ENCODE assay signal across 1 cellular context in the genomic region with DNA sequence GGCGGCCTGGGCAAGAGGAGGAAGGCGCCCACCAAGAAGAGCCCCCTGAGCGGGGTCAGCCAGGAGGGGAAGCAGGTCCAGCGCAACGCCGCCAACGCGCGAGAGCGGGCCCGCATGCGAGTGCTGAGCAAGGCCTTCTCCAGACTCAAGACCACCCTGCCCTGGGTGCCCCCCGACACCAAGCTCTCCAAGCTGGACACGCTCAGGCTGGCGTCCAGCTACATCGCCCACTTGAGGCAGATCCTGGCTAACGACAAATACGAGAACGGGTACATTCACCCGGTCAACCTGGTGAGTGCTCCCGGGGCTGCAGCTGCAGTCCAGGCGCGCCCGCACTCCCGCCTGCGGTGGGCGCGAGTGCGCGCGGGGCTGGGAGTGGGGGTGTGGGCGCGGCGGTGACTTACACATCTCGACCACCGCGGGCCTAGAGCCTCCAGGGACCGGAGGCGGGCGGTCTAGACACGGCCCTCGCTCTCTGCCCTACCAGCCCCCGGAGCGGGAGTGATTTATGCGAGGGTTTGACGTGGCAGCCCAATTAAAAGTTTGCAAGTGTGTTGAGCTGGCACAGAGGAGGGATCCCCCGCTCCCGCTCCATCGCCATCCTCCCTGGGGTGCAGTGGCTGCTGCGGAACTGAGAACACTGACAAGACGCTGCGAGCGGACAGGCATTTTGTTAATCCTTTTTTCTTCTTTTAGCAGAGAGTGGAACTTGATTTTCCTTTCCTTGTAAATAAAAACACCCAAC.
A peak's percentile ranks its signal among the peaks of the same experiment; 100 is the strongest.
TF ChIP-seq lines count a peak whose summit lies in the region.

No MANE protein-coding gene starts in this region.

TF ChIP-seq in WTC11, 78 proteins besides CTCF, POLR2A, EP300 and RAD21 (continued from another document and continues in another):
- TF ChIP-seq, protein P1, sequence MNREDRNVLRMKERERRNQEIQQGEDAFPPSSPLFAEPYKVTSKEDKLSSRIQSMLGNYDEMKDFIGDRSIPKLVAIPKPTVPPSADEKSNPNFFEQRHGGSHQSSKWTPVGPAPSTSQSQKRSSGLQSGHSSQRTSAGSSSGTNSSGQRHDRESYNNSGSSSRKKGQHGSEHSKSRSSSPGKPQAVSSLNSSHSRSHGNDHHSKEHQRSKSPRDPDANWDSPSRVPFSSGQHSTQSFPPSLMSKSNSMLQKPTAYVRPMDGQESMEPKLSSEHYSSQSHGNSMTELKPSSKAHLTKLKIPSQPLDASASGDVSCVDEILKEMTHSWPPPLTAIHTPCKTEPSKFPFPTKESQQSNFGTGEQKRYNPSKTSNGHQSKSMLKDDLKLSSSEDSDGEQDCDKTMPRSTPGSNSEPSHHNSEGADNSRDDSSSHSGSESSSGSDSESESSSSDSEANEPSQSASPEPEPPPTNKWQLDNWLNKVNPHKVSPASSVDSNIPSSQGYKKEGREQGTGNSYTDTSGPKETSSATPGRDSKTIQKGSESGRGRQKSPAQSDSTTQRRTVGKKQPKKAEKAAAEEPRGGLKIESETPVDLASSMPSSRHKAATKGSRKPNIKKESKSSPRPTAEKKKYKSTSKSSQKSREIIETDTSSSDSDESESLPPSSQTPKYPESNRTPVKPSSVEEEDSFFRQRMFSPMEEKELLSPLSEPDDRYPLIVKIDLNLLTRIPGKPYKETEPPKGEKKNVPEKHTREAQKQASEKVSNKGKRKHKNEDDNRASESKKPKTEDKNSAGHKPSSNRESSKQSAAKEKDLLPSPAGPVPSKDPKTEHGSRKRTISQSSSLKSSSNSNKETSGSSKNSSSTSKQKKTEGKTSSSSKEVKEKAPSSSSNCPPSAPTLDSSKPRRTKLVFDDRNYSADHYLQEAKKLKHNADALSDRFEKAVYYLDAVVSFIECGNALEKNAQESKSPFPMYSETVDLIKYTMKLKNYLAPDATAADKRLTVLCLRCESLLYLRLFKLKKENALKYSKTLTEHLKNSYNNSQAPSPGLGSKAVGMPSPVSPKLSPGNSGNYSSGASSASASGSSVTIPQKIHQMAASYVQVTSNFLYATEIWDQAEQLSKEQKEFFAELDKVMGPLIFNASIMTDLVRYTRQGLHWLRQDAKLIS (CRISPR knock-in tag; IDR thresholded peaks at IDR 0.05; ENCODE audit: borderline replicate concordance): no peak
- TF ChIP-seq MXD4 (CRISPR knock-in tag; IDR thresholded peaks at IDR 0.05; ENCODE audit: borderline replicate concordance) (no peak), EMX1 (CRISPR knock-in tag; IDR thresholded peaks at IDR 0.05) (no peak), ESRRA (CRISPR knock-in tag; IDR thresholded peaks at IDR 0.05; ENCODE audit: borderline replicate concordance) (no peak), ZNF138 (CRISPR knock-in tag; conservative IDR thresholded peaks at IDR 0.05) (0 out of 2 replicates have a peak, but pooled peaks have one; percentile 53), SOX15 (CRISPR knock-in tag; IDR thresholded peaks at IDR 0.05) (no peak), ATF2 (CRISPR knock-in tag; IDR thresholded peaks at IDR 0.05; ENCODE audit: borderline replicate concordance, low read depth) (no peak), MAX (CRISPR knock-in tag; IDR thresholded peaks at IDR 0.05) (peak; percentile 41; the same call in 1 of the 2 replicates), ZNF423 (CRISPR knock-in tag; IDR thresholded peaks at IDR 0.05) (no peak), HMGA2 (CRISPR knock-in tag; IDR thresholded peaks at IDR 0.05) (no peak), NR3C1 (CRISPR knock-in tag; conservative IDR thresholded peaks at IDR 0.05; ENCODE audit: low read depth) (no peak), MYBL2 (CRISPR knock-in tag; IDR thresholded peaks at IDR 0.05) (0 out of 2 replicates have a peak, but pooled peaks have one; percentile 27), JUN (CRISPR knock-in tag; IDR thresholded peaks at IDR 0.05) (no peak), IRF2 (CRISPR knock-in tag; IDR thresholded peaks at IDR 0.05; ENCODE audit: borderline replicate concordance, low read depth) (no peak), ZNF317 (CRISPR knock-in tag; IDR thresholded peaks at IDR 0.05; ENCODE audit: borderline replicate concordance, low read depth) (no peak), CBFB (CRISPR knock-in tag; IDR thresholded peaks at IDR 0.05; ENCODE audit: low read depth) (no peak), NR1H2 (CRISPR knock-in tag; IDR thresholded peaks at IDR 0.05) (no peak), ATF1 (CRISPR knock-in tag; IDR thresholded peaks at IDR 0.05) (no peak), SMAD3 (CRISPR knock-in tag; IDR thresholded peaks at IDR 0.05; ENCODE audit: borderline replicate concordance) (no peak), ZNF532 (CRISPR knock-in tag; IDR thresholded peaks at IDR 0.05; ENCODE audit: borderline replicate concordance) (no peak), IRF1 (CRISPR knock-in tag; IDR thresholded peaks at IDR 0.05) (no peak), TEAD1 (CRISPR knock-in tag; IDR thresholded peaks at IDR 0.05) (no peak), NFATC4 (CRISPR knock-in tag; IDR thresholded peaks at IDR 0.05) (no peak), TP53 (CRISPR knock-in tag; IDR thresholded peaks at IDR 0.05) (no peak), ZNF263 (CRISPR knock-in tag; IDR thresholded peaks at IDR 0.05; ENCODE audit: low read depth) (peak; percentile 82; the same call in 1 of the 2 replicates), TEAD4 (CRISPR knock-in tag; IDR thresholded peaks at IDR 0.05) (no peak), PRRX2 (CRISPR knock-in tag; IDR thresholded peaks at IDR 0.05) (no peak), FOXJ3 (CRISPR knock-in tag; IDR thresholded peaks at IDR 0.05; ENCODE audit: borderline replicate concordance) (no peak)
- TF ChIP-seq, protein P2, sequence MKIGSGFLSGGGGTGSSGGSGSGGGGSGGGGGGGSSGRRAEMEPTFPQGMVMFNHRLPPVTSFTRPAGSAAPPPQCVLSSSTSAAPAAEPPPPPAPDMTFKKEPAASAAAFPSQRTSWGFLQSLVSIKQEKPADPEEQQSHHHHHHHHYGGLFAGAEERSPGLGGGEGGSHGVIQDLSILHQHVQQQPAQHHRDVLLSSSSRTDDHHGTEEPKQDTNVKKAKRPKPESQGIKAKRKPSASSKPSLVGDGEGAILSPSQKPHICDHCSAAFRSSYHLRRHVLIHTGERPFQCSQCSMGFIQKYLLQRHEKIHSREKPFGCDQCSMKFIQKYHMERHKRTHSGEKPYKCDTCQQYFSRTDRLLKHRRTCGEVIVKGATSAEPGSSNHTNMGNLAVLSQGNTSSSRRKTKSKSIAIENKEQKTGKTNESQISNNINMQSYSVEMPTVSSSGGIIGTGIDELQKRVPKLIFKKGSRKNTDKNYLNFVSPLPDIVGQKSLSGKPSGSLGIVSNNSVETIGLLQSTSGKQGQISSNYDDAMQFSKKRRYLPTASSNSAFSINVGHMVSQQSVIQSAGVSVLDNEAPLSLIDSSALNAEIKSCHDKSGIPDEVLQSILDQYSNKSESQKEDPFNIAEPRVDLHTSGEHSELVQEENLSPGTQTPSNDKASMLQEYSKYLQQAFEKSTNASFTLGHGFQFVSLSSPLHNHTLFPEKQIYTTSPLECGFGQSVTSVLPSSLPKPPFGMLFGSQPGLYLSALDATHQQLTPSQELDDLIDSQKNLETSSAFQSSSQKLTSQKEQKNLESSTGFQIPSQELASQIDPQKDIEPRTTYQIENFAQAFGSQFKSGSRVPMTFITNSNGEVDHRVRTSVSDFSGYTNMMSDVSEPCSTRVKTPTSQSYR (CRISPR knock-in tag; IDR thresholded peaks at IDR 0.05): no peak
- TF ChIP-seq, protein P3, sequence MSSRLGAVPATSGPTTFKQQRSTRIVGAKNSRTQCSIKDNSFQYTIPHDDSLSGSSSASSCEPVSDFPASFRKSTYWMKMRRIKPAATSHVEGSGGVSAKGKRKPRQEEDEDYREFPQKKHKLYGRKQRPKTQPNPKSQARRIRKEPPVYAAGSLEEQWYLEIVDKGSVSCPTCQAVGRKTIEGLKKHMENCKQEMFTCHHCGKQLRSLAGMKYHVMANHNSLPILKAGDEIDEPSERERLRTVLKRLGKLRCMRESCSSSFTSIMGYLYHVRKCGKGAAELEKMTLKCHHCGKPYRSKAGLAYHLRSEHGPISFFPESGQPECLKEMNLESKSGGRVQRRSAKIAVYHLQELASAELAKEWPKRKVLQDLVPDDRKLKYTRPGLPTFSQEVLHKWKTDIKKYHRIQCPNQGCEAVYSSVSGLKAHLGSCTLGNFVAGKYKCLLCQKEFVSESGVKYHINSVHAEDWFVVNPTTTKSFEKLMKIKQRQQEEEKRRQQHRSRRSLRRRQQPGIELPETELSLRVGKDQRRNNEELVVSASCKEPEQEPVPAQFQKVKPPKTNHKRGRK (CRISPR knock-in tag; IDR thresholded peaks at IDR 0.05; ENCODE audit: borderline replicate concordance): no peak
- TF ChIP-seq, protein P4, sequence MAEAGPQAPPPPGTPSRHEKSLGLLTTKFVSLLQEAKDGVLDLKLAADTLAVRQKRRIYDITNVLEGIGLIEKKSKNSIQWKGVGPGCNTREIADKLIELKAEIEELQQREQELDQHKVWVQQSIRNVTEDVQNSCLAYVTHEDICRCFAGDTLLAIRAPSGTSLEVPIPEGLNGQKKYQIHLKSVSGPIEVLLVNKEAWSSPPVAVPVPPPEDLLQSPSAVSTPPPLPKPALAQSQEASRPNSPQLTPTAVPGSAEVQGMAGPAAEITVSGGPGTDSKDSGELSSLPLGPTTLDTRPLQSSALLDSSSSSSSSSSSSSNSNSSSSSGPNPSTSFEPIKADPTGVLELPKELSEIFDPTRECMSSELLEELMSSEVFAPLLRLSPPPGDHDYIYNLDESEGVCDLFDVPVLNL (CRISPR knock-in tag; IDR thresholded peaks at IDR 0.05; ENCODE audit: borderline replicate concordance, low read depth): 0 out of 2 replicates have a peak, but pooled peaks have one; percentile 29
- TF ChIP-seq, protein P5, sequence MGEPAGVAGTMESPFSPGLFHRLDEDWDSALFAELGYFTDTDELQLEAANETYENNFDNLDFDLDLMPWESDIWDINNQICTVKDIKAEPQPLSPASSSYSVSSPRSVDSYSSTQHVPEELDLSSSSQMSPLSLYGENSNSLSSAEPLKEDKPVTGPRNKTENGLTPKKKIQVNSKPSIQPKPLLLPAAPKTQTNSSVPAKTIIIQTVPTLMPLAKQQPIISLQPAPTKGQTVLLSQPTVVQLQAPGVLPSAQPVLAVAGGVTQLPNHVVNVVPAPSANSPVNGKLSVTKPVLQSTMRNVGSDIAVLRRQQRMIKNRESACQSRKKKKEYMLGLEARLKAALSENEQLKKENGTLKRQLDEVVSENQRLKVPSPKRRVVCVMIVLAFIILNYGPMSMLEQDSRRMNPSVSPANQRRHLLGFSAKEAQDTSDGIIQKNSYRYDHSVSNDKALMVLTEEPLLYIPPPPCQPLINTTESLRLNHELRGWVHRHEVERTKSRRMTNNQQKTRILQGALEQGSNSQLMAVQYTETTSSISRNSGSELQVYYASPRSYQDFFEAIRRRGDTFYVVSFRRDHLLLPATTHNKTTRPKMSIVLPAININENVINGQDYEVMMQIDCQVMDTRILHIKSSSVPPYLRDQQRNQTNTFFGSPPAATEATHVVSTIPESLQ (CRISPR knock-in tag; IDR thresholded peaks at IDR 0.05): no peak
- TF ChIP-seq, protein P6, sequence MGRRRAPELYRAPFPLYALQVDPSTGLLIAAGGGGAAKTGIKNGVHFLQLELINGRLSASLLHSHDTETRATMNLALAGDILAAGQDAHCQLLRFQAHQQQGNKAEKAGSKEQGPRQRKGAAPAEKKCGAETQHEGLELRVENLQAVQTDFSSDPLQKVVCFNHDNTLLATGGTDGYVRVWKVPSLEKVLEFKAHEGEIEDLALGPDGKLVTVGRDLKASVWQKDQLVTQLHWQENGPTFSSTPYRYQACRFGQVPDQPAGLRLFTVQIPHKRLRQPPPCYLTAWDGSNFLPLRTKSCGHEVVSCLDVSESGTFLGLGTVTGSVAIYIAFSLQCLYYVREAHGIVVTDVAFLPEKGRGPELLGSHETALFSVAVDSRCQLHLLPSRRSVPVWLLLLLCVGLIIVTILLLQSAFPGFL (CRISPR knock-in tag; IDR thresholded peaks at IDR 0.05; ENCODE audit: borderline replicate concordance): no peak
